ENCODE assay signal across 8 cellular contexts in genomic region chr17:45783593-45784292, GRCh38. TPM values are rescaled to one million over a fixed set of nuclear protein-coding genes. Genes with fewer than 3 reads are reported as not detected.
DNase-seq lines count a peak whose midpoint lies in the region; ATAC-seq and TF ChIP-seq lines count a peak whose summit lies in the region.

No MANE protein-coding gene starts in this region.

- TF ChIP-seq CTCF in chondrocyte (IDR thresholded peaks at IDR 0.05) (no peak), natural killer cell (IDR thresholded peaks at IDR 0.05) (no peak)

- H3K36me3 ChIP-seq in GM23248 (ENCODE audit: low read depth): no peaks in the 10 kb centered on the region

- intact Hi-C loops in natural killer cell (cut with micrococcal nuclease): no loop called here

- no peak overlapping the region for H3K4me3 ChIP-seq in GM23248

- no peaks in the 10 kb centered on the region for H3K79me2 ChIP-seq in GM23248 (ENCODE audit: insufficient read depth)

- no peaks in the 10 kb centered on the region for H3K9me3 ChIP-seq in GM23248 (ENCODE audit: low read depth)

- WGBS in GM23248 (ENCODE audit: low coverage in 1 of 2, low lambda C conversion rate in 2 of 2, missing lambda C conversion rate in 2 of 2), 2 experiments: 2 to 3% methylated on average over 41 to 62 of the region's 64 CpGs

- DNase-seq in Daoy (ENCODE audit: low read depth): peak; percentile 42
- peak; percentile 51 for DNase-seq in NCI-H2227 treated with DMSO at 0.1 percent for 48 hours (lab: John Stamatoyannopoulos, UW)
- DNase-seq in chondrocyte (ENCODE audit: low spot score): no peak
- no peak for DNase-seq in natural killer cell
- DNase-seq in SW 1271 (lab: John Stamatoyannopoulos, UW): no peak
- no peak for DNase-seq in inferior parietal cortex (ENCODE audit: extremely low spot score)
- DNase-seq in GM23248: no peak

- ATAC-seq in natural killer cell (no peak), HG02763 (IDR thresholded peaks at IDR 0.05; ENCODE audit: unreplicated experiment) (no peak)

- H3K27ac Mint-ChIP-seq in chondrocyte (ENCODE audit: unreplicated experiment): no peak overlapping the region
- H3K27ac Mint-ChIP-seq in natural killer cell: no peak overlapping the region

- peaks cover 5% of the 10 kb centered on the region for H3K4me1 Mint-ChIP-seq in chondrocyte (ENCODE audit: low read depth)
- H3K4me1 Mint-ChIP-seq in natural killer cell: no peaks in the 10 kb centered on the region

- H3K4me1 ChIP-seq in GM23248 (ENCODE audit: insufficient read depth): no peaks in the 10 kb centered on the region

- H3K36me3 Mint-ChIP-seq in chondrocyte (ENCODE audit: low read depth) (peaks cover 3% of the 10 kb centered on the region), natural killer cell (no peaks in the 10 kb centered on the region)

- H3K9me2 ChIP-seq in GM23248 (ENCODE audit: insufficient read depth): no peaks in the 10 kb centered on the region

- in situ Hi-C loops in GM23248 (cut with MboI): no loop called here

- H3F3A ChIP-seq in GM23248 (ENCODE audit: insufficient read depth): no peaks in the 10 kb centered on the region

- H3K27me3 ChIP-seq in GM23248 (replicated peaks; ENCODE audit: insufficient read depth): peaks cover 61% of the 10 kb centered on the region

- H3K27me3 Mint-ChIP-seq in chondrocyte (ENCODE audit: low read depth): peaks cover 62% of the 10 kb centered on the region
- H3K27me3 Mint-ChIP-seq in natural killer cell (ENCODE audit: low read depth in 2 of 2): peaks cover 56 to 68% of the 10 kb centered on the region in 2 donors

- no peak overlapping the region for H3K27ac ChIP-seq in GM23248

- H3K4me2 ChIP-seq in GM23248 (ENCODE audit: unreplicated experiment): no peak overlapping the region

- H3K9me3 Mint-ChIP-seq in chondrocyte (ENCODE audit: low read depth) (no peaks in the 10 kb centered on the region), natural killer cell (no peaks in the 10 kb centered on the region)

- no peaks in the 10 kb centered on the region for H4K20me1 ChIP-seq in GM23248 (ENCODE audit: insufficient read depth)

- no peak overlapping the region for H2AFZ ChIP-seq in GM23248

- H3K9ac ChIP-seq in GM23248: no peak overlapping the region

- H3K4me3 Mint-ChIP-seq in chondrocyte (ENCODE audit: unreplicated experiment): peak overlapping the region; percentile 68
- H3K4me3 Mint-ChIP-seq in natural killer cell: peak overlapping the region; percentile 75

RNA-seq across cellular contexts. Expression of gene CRHR1, which starts 0.4 kb away (rescaled TPM):
- 0.63 TPM in 1 of 2 replicates, not detected in the other for total RNA-seq in Daoy (2014; rRNA removed; shearing (Covaris generic))
- not detected in 3 replicates for total RNA-seq in chondrocyte
- total RNA-seq in natural killer cell: not detected
- total RNA-seq in GM23248 (2014; rRNA removed; shearing (Covaris generic)): not detected in 2 replicates
- polyA plus RNA-seq in GM23248 (2016; fragmentation: Nextera tagmentation; extraction: Ambion mirVana): not detected in 2 replicates

Comparison
In these comparisons a context has a peak if more than half of its experiments do, and no peak if none do; other contexts are left out.
1. DNase-seq: peak in Daoy (single experiment) and NCI-H2227 treated with DMSO at 0.1 percent for 48 hours (single experiment); none in chondrocyte (single experiment), natural killer cell (single experiment), SW 1271 (0 of 2), inferior parietal cortex (single experiment) and GM23248 (single experiment).